Comparison of ENCODE assay signal across 1 cellular context in the genomic region with DNA sequence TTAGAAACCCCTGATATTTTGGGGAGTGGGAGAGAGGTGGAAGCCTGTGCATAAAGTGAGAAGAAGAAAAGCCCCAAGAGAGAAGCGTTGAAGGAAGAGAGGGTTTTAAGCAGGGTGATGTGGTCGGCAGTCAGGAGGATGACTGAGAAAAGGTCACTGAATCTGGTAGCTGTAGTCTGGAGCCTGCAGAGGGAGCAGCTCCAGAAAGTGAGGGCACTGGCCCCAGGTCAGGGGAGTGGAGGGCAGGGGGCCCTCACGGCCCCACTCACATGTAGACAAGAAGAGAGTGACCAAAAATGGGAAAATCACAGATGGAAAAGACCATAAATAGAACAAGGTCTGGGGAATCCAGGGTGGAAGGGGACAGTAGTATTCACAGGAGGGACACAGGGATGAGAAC.
TF ChIP-seq lines count a peak whose summit lies in the region.

No MANE protein-coding gene starts in this region.

TF ChIP-seq in SK-N-SH treated with all-trans-retinoic acid at 6 μM for 48 hours, 23 proteins besides CTCF, POLR2A, EP300 and RAD21 (continued from another document):
- TF ChIP-seq CREB5 (CRISPR knock-in tag; IDR thresholded peaks at IDR 0.05; ENCODE audit: low read depth): no peak
- TF ChIP-seq BACH2 (CRISPR knock-in tag; IDR thresholded peaks at IDR 0.05; ENCODE audit: borderline replicate concordance): no peak
- TF ChIP-seq PPARA (CRISPR knock-in tag; IDR thresholded peaks at IDR 0.05; ENCODE audit: borderline replicate concordance): no peak
